In genomic region chr20:52655365-52655764, GRCh38 we compare ENCODE assay signal across 24 cellular contexts.
"Had no signal": no experiment of that assay in that cellular context is flagged by ENCODE, and none has a peak within 500 bp of the region (broad histone marks: within the 10 kb centered on the region; RNA-seq: fewer than 3 reads in every experiment).

No MANE protein-coding gene starts in this region.

- H3K9me3 ChIP-seq: neutrophil, pancreas, psoas muscle, right lobe of liver, sigmoid colon, suprapubic skin, testis, tibial artery, transverse colon, upper lobe of right lung, uterus had no signal

- H3K27ac ChIP-seq: neutrophil, pancreas, psoas muscle, right lobe of liver, sigmoid colon, suprapubic skin, testis, tibial artery, transverse colon, upper lobe of right lung, uterus had no signal

- H3K36me3 ChIP-seq: neutrophil, pancreas, right lobe of liver, sigmoid colon, suprapubic skin, tibial artery, transverse colon, upper lobe of right lung, uterus had no signal

- H3K4me1 ChIP-seq: pancreas, psoas muscle, right lobe of liver, sigmoid colon, suprapubic skin, testis, tibial artery, transverse colon, uterus had no signal

- DNase-seq: naive thymus-derived CD4-positive, alpha-beta T cell; natural killer cell; nucleus accumbens; pancreas; psoas muscle; right cardiac atrium; right lobe of liver; sigmoid colon; small intestine; stimulated activated CD4-positive, alpha-beta T cell treated with anti-CD3 and anti-CD28 coated beads, Interleukin-15, amount 100 ng/mL, for 24 hours; stimulated activated CD4-positive, alpha-beta T cell treated with anti-CD3 and anti-CD28 coated beads, Interleukin-2, amount 100 ng/mL, for 24 hours; stimulated activated CD4-positive, alpha-beta T cell treated with anti-CD3 and anti-CD28 coated beads, Interleukin-2, amount 100 ng/mL, for 48 hours; stimulated activated CD4-positive, alpha-beta T cell treated with anti-CD3 and anti-CD28 coated beads, Interleukin-4, amount 100 ng/mL, for 24 hours; stimulated activated naive B cell treated with anti-CD40 and anti-IgM and Interleukin-4, amounts not matched to agents 10 μg/mL and 1 μg/mL and 100 μg/mL, for 72 hours; stimulated activated naive CD8-positive, alpha-beta T cell treated with anti-CD3 and anti-CD28 coated beads, Interleukin-15, amount 100 ng/mL, for 72 hours; stimulated activated naive CD8-positive, alpha-beta T cell treated with anti-CD3 and anti-CD28 coated beads, Interleukin-15, Interleukin-2, amounts not matched to agents 100 U/mL and 50 U/mL, for 24 hours; substantia nigra; testis; tibial artery; transverse colon; upper lobe of right lung; uterus had no signal

- H3K27me3 ChIP-seq: neutrophil, right lobe of liver, sigmoid colon, testis, tibial artery, transverse colon, upper lobe of right lung, uterus had no signal

- H3K4me3 ChIP-seq: pancreas, psoas muscle, right lobe of liver, sigmoid colon, suprapubic skin, testis, tibial artery, transverse colon, upper lobe of right lung, uterus had no signal
